ENCODE assay signal across 6 cellular contexts in the genomic region with DNA sequence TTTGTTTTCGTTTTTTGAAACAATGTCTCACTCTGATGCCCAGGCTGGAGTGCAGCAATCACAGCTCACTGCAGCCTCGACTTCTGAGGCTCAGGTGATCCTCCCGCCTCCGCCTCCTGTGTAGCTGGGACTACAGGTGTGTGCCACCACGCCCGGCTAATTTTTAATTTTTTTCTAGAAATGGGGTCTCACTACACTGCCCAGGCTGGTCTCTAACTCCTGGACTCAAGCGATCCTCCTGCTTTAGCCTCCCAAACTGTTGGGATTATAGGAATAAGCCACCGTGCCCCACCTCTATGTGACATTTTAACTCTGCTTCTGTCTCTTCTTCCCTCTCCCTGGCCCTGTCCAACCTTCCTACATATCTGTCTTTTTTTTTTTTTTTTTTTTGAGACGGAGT.
"Had no signal": no experiment of that assay in that cellular context is flagged by ENCODE, and none has a peak within 500 bp of the region (broad histone marks: within the 10 kb centered on the region; RNA-seq: fewer than 3 reads in every experiment).

No MANE protein-coding gene starts in this region.

- H3K9me3 Mint-ChIP-seq: GM23338, H9, HFFc6 had no signal

- DNase-seq: HCEC 1CT, HFFc6, IMR-90, KBM-7 had no signal

- H3K4me3 ChIP-seq: GM23338 had no signal

- H3K27ac Mint-ChIP-seq: GM23338, H9, HFFc6 had no signal

- H2AFZ ChIP-seq: GM23338 had no signal

- H3K4me3 Mint-ChIP-seq: GM23338, H9, HFFc6 had no signal

- H3K4me2 ChIP-seq: GM23338 had no signal

- ATAC-seq: GM23338 had no signal
